In genomic region chr3:194592798-194593752, GRCh38 we compare ENCODE assay signal across 8 cellular contexts. TPM values are rescaled to one million over a fixed set of nuclear protein-coding genes. Genes with fewer than 3 reads are reported as not detected.
A peak's percentile ranks its signal among the peaks of the same experiment; 100 is the strongest.
DNase-seq lines count a peak whose midpoint lies in the region; ATAC-seq, FAIRE-seq and TF ChIP-seq lines count a peak whose summit lies in the region.

No MANE protein-coding gene starts in this region.

- H3K27me3 ChIP-seq in endothelial cell of umbilical vein (ENCODE audit: control insufficient read depth in 2 of 2, insufficient read depth in 2 of 2, low read length in 2 of 2) (no peaks in the 10 kb centered on the region), skeletal muscle tissue (ENCODE audit: control insufficient read depth in 3 of 3, insufficient read depth in 3 of 3, low read length in 3 of 3) (no peaks in the 10 kb centered on the region)
- no peaks in the 10 kb centered on the region for H3K27me3 ChIP-seq in CD4-positive, alpha-beta memory T cell (ENCODE audit: insufficient read depth, low read length)

- FAIRE-seq in endothelial cell of umbilical vein (lab: Jason Lieb, UNC) = peak; percentile 75

- H3K79me2 ChIP-seq in endothelial cell of umbilical vein (ENCODE audit: control insufficient read depth, insufficient read depth, low read length) = no peaks in the 10 kb centered on the region

- H3K36me3 Mint-ChIP-seq in CD4-positive, alpha-beta memory T cell = no peaks in the 10 kb centered on the region

- peak; percentile 76 to 87 for DNase-seq in NOMO-1 (lab: John Stamatoyannopoulos, UW; ENCODE audit: unreplicated experiment in 2 of 2)
- DNase-seq in endothelial cell of umbilical vein (ENCODE audit: low read depth, low spot score) = peak; percentile 62
- DNase-seq in stimulated activated CD4-positive, alpha-beta T cell treated with anti-CD3 and anti-CD28 coated beads, Interleukin-4, amount 100 ng/mL, for 24 hours = no peak
- no peak for DNase-seq in stimulated activated naive CD4-positive, alpha-beta T cell treated with Interleukin-2 at 50 U/mL for 16 hours (lab: John Stamatoyannopoulos, UW)
- no peak for DNase-seq in activated CD8-positive, alpha-beta memory T cell treated with anti-CD3 and anti-CD28 coated beads, Interleukin-2, amount 50 U/mL, for 4 hours
- no peak for DNase-seq in CD4-positive, alpha-beta memory T cell

- H3K9ac ChIP-seq in endothelial cell of umbilical vein (replicated peaks; ENCODE audit: extremely low read depth, insufficient read depth, low read length) (no peak overlapping the region), skeletal muscle tissue (ENCODE audit: low read depth in 1 of 3, low read length in 3 of 3) (peak overlapping the region in 2 of 3 donors; percentile 7 to 27)

- no peaks in the 10 kb centered on the region for H3K9me3 Mint-ChIP-seq in CD4-positive, alpha-beta memory T cell

- H3K4me1 ChIP-seq in endothelial cell of umbilical vein (ENCODE audit: control insufficient read depth, extremely low read depth, insufficient read depth, low read length) (peaks cover 12% of the 10 kb centered on the region), skeletal muscle tissue (ENCODE audit: control insufficient read depth in 3 of 3, insufficient read depth in 3 of 3, low read length in 3 of 3) (peaks cover 0 to 6% (median 3%) of the 10 kb centered on the region in 3 donors)
- no peaks in the 10 kb centered on the region for H3K4me1 ChIP-seq in CD4-positive, alpha-beta memory T cell (ENCODE audit: insufficient read depth, low read length)

- no peak overlapping the region for H3K27ac Mint-ChIP-seq in CD4-positive, alpha-beta memory T cell

- H3K36me3 ChIP-seq in endothelial cell of umbilical vein (ENCODE audit: control insufficient read depth in 2 of 2, extremely low read depth in 1 of 2, insufficient read depth in 2 of 2, low read length in 2 of 2) = peaks cover 2 to 31% of the 10 kb centered on the region in 2 experiments
- peaks cover 0 to 3% (median 3%) of the 10 kb centered on the region in 3 donors for H3K36me3 ChIP-seq in skeletal muscle tissue (ENCODE audit: control insufficient read depth in 3 of 3, insufficient read depth in 3 of 3, low read length in 3 of 3)
- no peaks in the 10 kb centered on the region for H3K36me3 ChIP-seq in CD4-positive, alpha-beta memory T cell (ENCODE audit: insufficient read depth, low read length)

- H3K4me3 Mint-ChIP-seq in CD4-positive, alpha-beta memory T cell = no peak overlapping the region

- no peaks in the 10 kb centered on the region for H3K9me3 ChIP-seq in endothelial cell of umbilical vein (replicated peaks; ENCODE audit: control insufficient read depth, insufficient read depth, low read length)
- H3K9me3 ChIP-seq in skeletal muscle tissue (ENCODE audit: control insufficient read depth in 3 of 3, low read length in 3 of 3) = no peaks in the 10 kb centered on the region
- no peaks in the 10 kb centered on the region for H3K9me3 ChIP-seq in CD4-positive, alpha-beta memory T cell (ENCODE audit: control insufficient read depth in 1 of 2, low read length in 2 of 2)

- BruUV-seq in endothelial cell of umbilical vein (replicated peaks; lab: Mats Ljungman, UMichigan) = no TSS peak

- TF ChIP-seq CTCF in endothelial cell of umbilical vein (IDR thresholded peaks at IDR 0.05; ENCODE audit: extremely low read depth in 1 of 2, insufficient read depth in 1 of 2, low read depth in 1 of 2, low read length in 2 of 2) = no peak

- CTCF ChIA-PET in endothelial cell of umbilical vein (lab: Charles Lee) = interaction anchor here (0.6 to 5.9 kb wide), 20 partner anchors 8 to 262 kb away, joined by 3 to 210 read pairs (median 4); no protein-coding TSS in a partner anchor
- CTCF ChIA-PET in CD4-positive, alpha-beta memory T cell (lab: Charles Lee; ENCODE audit: partially characterized antibody) = interaction anchor here (1.0 to 4.9 kb wide), 4 partner anchors 10 to 125 kb away, joined by 4 to 84 read pairs (median 23); no protein-coding TSS in a partner anchor

- POLR2A ChIA-PET in endothelial cell of umbilical vein (lab: Charles Lee) = interaction anchor here (1.0 kb wide), 1 partner anchor 121 kb away, joined by 3 read pairs; no protein-coding TSS in a partner anchor
- POLR2A ChIA-PET in CD4-positive, alpha-beta memory T cell (lab: Charles Lee; ENCODE audit: partially characterized antibody) = interaction anchor here (1.1 to 2.7 kb wide), 2 partner anchors 9 kb away, joined by 3 to 9 read pairs; no protein-coding TSS in a partner anchor

- H4K20me1 ChIP-seq in endothelial cell of umbilical vein (replicated peaks; ENCODE audit: control insufficient read depth, extremely low read depth, insufficient read depth, low read length) = no peaks in the 10 kb centered on the region

- H3K9me1 ChIP-seq in endothelial cell of umbilical vein (replicated peaks; ENCODE audit: control insufficient read depth, extremely low read depth, insufficient read depth, low read length) = no peaks in the 10 kb centered on the region

- H3K27me3 Mint-ChIP-seq in CD4-positive, alpha-beta memory T cell = no peaks in the 10 kb centered on the region

- ATAC-seq in GM19351 (IDR thresholded peaks at IDR 0.05; ENCODE audit: unreplicated experiment) = peak; percentile 66

- H3K4me1 Mint-ChIP-seq in CD4-positive, alpha-beta memory T cell = peaks cover 0 to 6% (median 2%) of the 10 kb centered on the region in 4 donors

- H3K4me2 ChIP-seq in endothelial cell of umbilical vein (ENCODE audit: insufficient read depth, low read length) = no peak overlapping the region

- intact Hi-C loops in endothelial cell of umbilical vein (cut with micrococcal nuclease) = loop anchor here (5.0 kb wide), 1 partner anchor 191 kb away; no protein-coding TSS in a partner anchor
- intact Hi-C loops in CD4-positive, alpha-beta memory T cell (cut with micrococcal nuclease) = no loop called here

- H3K4me3 ChIP-seq in endothelial cell of umbilical vein (replicated peaks in 1 of 3; ENCODE audit: insufficient read depth in 1 of 3, low read depth in 1 of 3, low read length in 3 of 3) (no peak overlapping the region), skeletal muscle tissue (ENCODE audit: low read length in 3 of 3) (no peak overlapping the region)
- no peak overlapping the region for H3K4me3 ChIP-seq in CD4-positive, alpha-beta memory T cell (ENCODE audit: low read length in 2 of 2)

- H3K27ac ChIP-seq in endothelial cell of umbilical vein (ENCODE audit: insufficient read depth, low read depth, low read length) = peak overlapping the region; percentile 54
- no peak overlapping the region for H3K27ac ChIP-seq in skeletal muscle tissue (ENCODE audit: low read depth, low read length)
- H3K27ac ChIP-seq in CD4-positive, alpha-beta memory T cell (ENCODE audit: low read depth, low read length) = no peak overlapping the region

- TF ChIP-seq POLR2A in endothelial cell of umbilical vein (IDR thresholded peaks at IDR 0.05; ENCODE audit: low read depth, low read length) = no peak

- no peak overlapping the region for H2AFZ ChIP-seq in endothelial cell of umbilical vein (ENCODE audit: low read depth, low read length)

- dilution Hi-C loops in endothelial cell of umbilical vein (cut with MboI; ENCODE audit: extremely low pct_ligation_motif_present, low sequenced_read_pairs) = no loop called here

TF ChIP-seq in endothelial cell of umbilical vein, 7 proteins besides CTCF, POLR2A, EP300 and RAD21:
- no peak for TF ChIP-seq JUN (IDR thresholded peaks at IDR 0.05; ENCODE audit: borderline replicate concordance, insufficient read depth, insufficient read length, low read depth)
- TF ChIP-seq GATA2 (IDR thresholded peaks at IDR 0.05; ENCODE audit: insufficient read depth, insufficient read length, low read depth, low read length) = peak; percentile 57
- peak; percentile 73 for TF ChIP-seq FOS (IDR thresholded peaks at IDR 0.05; ENCODE audit: borderline replicate concordance, insufficient read depth, low read length)
- TF ChIP-seq POLR2AphosphoS5 (IDR thresholded peaks at IDR 0.05; ENCODE audit: insufficient read depth, low read depth, low read length) = peak; percentile 39

RNA-seq across cellular contexts. Expression of gene TMEM44, which starts 40.1 kb away (rescaled TPM):
- total RNA-seq in endothelial cell of umbilical vein = 115 and 125 TPM in 2 replicates
- 88.8 and 93.8 TPM in 2 replicates for polyA plus RNA-seq in endothelial cell of umbilical vein
- polyA plus RNA-seq in endothelial cell of umbilical vein (2011; cell fraction: cytosol; rRNA removed) = 73.3 and 74.2 TPM in 2 replicates
- 348 and 401 TPM in 2 replicates for polyA plus RNA-seq in endothelial cell of umbilical vein (2011; cell fraction: nucleus; rRNA removed)
- polyA plus RNA-seq in endothelial cell of umbilical vein (2012) = 34.9 and 42.8 TPM in 2 replicates
- 87.1 and 91.8 TPM in 2 replicates for polyA minus RNA-seq in endothelial cell of umbilical vein
- 7.1 TPM for polyA minus RNA-seq in endothelial cell of umbilical vein (2011; cell fraction: cytosol; rRNA and poly(A)+ RNA removed)
- polyA minus RNA-seq in endothelial cell of umbilical vein (2011; cell fraction: nucleus; rRNA and poly(A)+ RNA removed) = 95.3 and 107 TPM in 2 replicates
- 14.1 TPM for total RNA-seq in skeletal muscle tissue
- 1 to 10 TPM; 1.9 to 2.1 TPM for total RNA-seq in CD4-positive, alpha-beta memory T cell
- 1 to 10 TPM in 1 of 2 donors, not detected in 1; 1.3 TPM for polyA plus RNA-seq in CD4-positive, alpha-beta memory T cell

Comparison
In these comparisons a context has a peak if more than half of its experiments do, and no peak if none do; other contexts are left out.
1. DNase-seq: peak in NOMO-1 (2 of 2) and endothelial cell of umbilical vein (single experiment); none in stimulated activated CD4-positive, alpha-beta T cell treated with anti-CD3 and anti-CD28 coated beads, Interleukin-4, amount 100 ng/mL, for 24 hours (single experiment), stimulated activated naive CD4-positive, alpha-beta T cell treated with Interleukin-2 at 50 U/mL for 16 hours (single experiment), activated CD8-positive, alpha-beta memory T cell treated with anti-CD3 and anti-CD28 coated beads, Interleukin-2, amount 50 U/mL, for 4 hours (single experiment) and CD4-positive, alpha-beta memory T cell (0 of 5).